ENCODE assay signal across 8 cellular contexts in the genomic region with DNA sequence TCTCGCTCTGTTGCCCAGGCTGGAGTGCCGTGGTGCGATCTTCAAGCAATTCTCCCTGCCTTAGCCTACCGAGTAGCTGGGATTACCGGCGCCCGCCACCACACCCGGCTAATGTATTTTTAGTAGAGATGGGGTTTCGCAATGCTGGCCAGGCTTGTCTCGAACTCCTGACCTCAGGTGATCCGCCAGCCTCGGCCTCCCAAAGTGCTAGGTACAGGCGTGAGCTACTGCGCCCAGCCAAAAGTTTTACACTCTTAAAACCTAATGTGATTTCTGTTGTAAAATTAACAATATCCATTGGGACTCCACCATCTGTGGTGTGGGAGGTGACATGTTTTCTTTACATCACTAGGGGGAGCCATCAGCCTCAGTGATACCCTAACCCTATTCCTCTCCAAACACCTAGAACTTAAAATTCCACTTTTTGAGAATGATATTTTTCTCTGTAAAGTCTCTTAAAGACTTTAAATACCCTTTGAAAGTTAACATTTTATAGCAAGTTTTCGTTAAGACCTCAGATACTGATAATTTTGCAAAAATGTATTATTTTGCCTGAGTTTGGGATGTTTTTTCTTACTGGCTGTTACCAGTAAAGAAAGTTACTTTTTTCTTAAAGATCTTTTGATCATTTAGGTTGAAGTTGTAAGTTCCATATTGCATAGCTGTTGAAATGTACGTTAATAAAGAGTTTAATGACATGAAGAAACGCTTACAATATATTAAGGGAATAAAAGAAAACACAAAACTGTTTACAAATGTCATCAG. TPM values are rescaled to one million over a fixed set of nuclear protein-coding genes. Genes with fewer than 3 reads are reported as not detected.
DNase-seq lines count a peak whose midpoint lies in the region; ATAC-seq and TF ChIP-seq lines count a peak whose summit lies in the region.

No MANE protein-coding gene starts in this region.

- no peaks in the 10 kb centered on the region for H3K27me3 Mint-ChIP-seq in activated T-cell treated with anti-CD3 and anti-CD28 coated beads, Interleukin-2, amount 50 U/mL, for 72 hours (ENCODE audit: low read depth)

- peaks cover 13 to 19% of the 10 kb centered on the region in 2 donors for H3K36me3 Mint-ChIP-seq in activated T-cell treated with anti-CD3 and anti-CD28 coated beads, Interleukin-2, amount 50 U/mL, for 72 hours (ENCODE audit: insufficient read depth in 2 of 2)

- intact Hi-C loops in Right ventricle myocardium superior (cut with DNase I): no loop called here
- intact Hi-C loops in sciatic nerve (cut with DNase I): no loop called here

- H3K4me3 Mint-ChIP-seq in activated T-cell treated with anti-CD3 and anti-CD28 coated beads, Interleukin-2, amount 50 U/mL, for 72 hours: no peak overlapping the region

- H3K27ac Mint-ChIP-seq in activated T-cell treated with anti-CD3 and anti-CD28 coated beads, Interleukin-2, amount 50 U/mL, for 72 hours: no peak overlapping the region

- TF ChIP-seq CTCF in GM20000 (IDR thresholded peaks at IDR 0.05; ENCODE audit: extremely low read depth, missing control alignments): peak; percentile 50

- ATAC-seq in activated T-cell treated with anti-CD3 and anti-CD28 coated beads, Interleukin-2, amount 50 U/mL, for 72 hours (replicated peaks in 1 of 2): peak; percentile 69 to 73
- ATAC-seq in Right ventricle myocardium superior (ENCODE audit: poor library complexity) (peak; percentile 56), sciatic nerve (peak; percentile 67), GM21576 (IDR thresholded peaks at IDR 0.05; ENCODE audit: unreplicated experiment) (no peak)

- peak; percentile 65 for DNase-seq in D341Med (ENCODE audit: low spot score)
- peak; percentile 79 for DNase-seq in GM20000 (ENCODE audit: low spot score)
- peak; percentile 1 for DNase-seq in NCI-H2171 (lab: John Stamatoyannopoulos, UW)
- DNase-seq in activated T-cell treated with anti-CD3 and anti-CD28 coated beads, Interleukin-2, amount 50 U/mL, for 72 hours: peak; percentile 18 to 37
- DNase-seq in Right ventricle myocardium superior: no peak
- DNase-seq in sciatic nerve (ENCODE audit: low spot score): no peak
- DNase-seq in foreskin melanocyte: no peak

- peaks cover 10% of the 10 kb centered on the region in 2 donors for H3K9me3 Mint-ChIP-seq in activated T-cell treated with anti-CD3 and anti-CD28 coated beads, Interleukin-2, amount 50 U/mL, for 72 hours

- H3K4me1 Mint-ChIP-seq in activated T-cell treated with anti-CD3 and anti-CD28 coated beads, Interleukin-2, amount 50 U/mL, for 72 hours (ENCODE audit: low read depth): no peaks in the 10 kb centered on the region

RNA-seq across cellular contexts. Expression of gene EIF2AK2, which starts 11.6 kb away (rescaled TPM):
- 10 to 100 TPM; 30.1 to 42.9 TPM for total RNA-seq in activated T-cell treated with anti-CD3 and anti-CD28 coated beads, Interleukin-2, amount 50 U/mL, for 72 hours
- total RNA-seq in Right ventricle myocardium superior (17.5 TPM), sciatic nerve (56.0 TPM)

RNA-seq across cellular contexts. Expression of gene SULT6B1, which starts 20.1 kb away (rescaled TPM):
- total RNA-seq in activated T-cell treated with anti-CD3 and anti-CD28 coated beads, Interleukin-2, amount 50 U/mL, for 72 hours: not detected
- total RNA-seq in Right ventricle myocardium superior: not detected
- total RNA-seq in sciatic nerve: not detected

RNA-seq across cellular contexts. Expression of gene CEBPZOS, which starts 27.9 kb away (rescaled TPM):
- 10 to 100 TPM; 34.0 to 39.7 TPM for total RNA-seq in activated T-cell treated with anti-CD3 and anti-CD28 coated beads, Interleukin-2, amount 50 U/mL, for 72 hours
- total RNA-seq in Right ventricle myocardium superior: 57.8 TPM
- 43.5 TPM for total RNA-seq in sciatic nerve

Comparison
In these comparisons a context has a peak if more than half of its experiments do, and no peak if none do; other contexts are left out.
1. DNase-seq: peak in D341Med (single experiment), GM20000 (single experiment), NCI-H2171 (single experiment) and activated T-cell treated with anti-CD3 and anti-CD28 coated beads, Interleukin-2, amount 50 U/mL, for 72 hours (2 of 2); none in Right ventricle myocardium superior (single experiment), sciatic nerve (single experiment) and foreskin melanocyte (single experiment).